8 cellular contexts compared by ENCODE assay signal in the genomic region with DNA sequence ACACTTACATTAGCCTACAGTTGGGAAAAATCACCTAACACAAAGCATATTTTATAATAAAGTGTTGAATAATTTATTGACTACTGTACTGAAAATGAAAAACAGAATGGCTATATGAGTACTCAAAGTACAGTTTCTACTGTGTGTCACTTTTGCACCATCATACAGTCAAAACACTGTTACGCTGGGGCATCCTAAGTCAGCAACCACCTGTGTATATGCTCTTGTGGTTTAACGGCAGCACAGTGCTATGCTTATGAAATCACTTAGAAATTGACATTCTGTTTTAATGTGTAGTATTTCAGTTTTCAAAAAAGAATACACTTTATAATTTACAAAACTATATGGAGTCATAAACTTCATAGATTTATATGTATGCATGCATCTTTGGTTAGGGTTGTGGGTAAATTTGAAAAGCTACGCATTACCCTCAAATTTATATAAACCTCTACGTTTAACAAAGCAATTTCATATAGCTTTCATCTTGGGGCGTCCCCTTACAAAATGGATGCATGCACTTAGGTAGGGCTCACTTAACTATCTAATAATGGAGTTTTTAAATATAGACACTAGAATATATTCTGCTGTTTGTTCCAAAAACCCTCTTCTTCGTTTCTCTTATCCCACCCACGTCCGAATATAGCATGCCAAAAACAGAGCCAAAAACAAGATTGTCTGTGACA. TPM values are rescaled to one million over a fixed set of nuclear protein-coding genes. Genes with fewer than 3 reads are reported as not detected.
DNase-seq lines count a peak whose midpoint lies in the region; ATAC-seq and TF ChIP-seq lines count a peak whose summit lies in the region.

No MANE protein-coding gene starts in this region.

- H3K27ac ChIP-seq in cardiac muscle cell (no peak overlapping the region), WERI-Rb-1 (peak overlapping the region; percentile 95), upper lobe of right lung (no peak overlapping the region)

- no peaks in the 10 kb centered on the region for H3K9me3 Mint-ChIP-seq in immature natural killer cell

- peak overlapping the region; percentile 80 to 95 (median 91) for H3K4me3 Mint-ChIP-seq in immature natural killer cell

- H3K4me1 ChIP-seq in cardiac muscle cell (ENCODE audit: low read depth) (peaks cover 4% of the 10 kb centered on the region), upper lobe of right lung (no peaks in the 10 kb centered on the region)

- DNase-seq in cardiac muscle cell (ENCODE audit: low read depth in 1 of 2, low spot score in 1 of 2) (no peak), cardiac septum (ENCODE audit: low spot score) (no peak), WERI-Rb-1 (no peak), immature natural killer cell (no peak), upper lobe of right lung (no peak), HPDE6-E6E7 (ENCODE audit: extremely low spot score) (no peak), globus pallidus (ENCODE audit: low spot score) (no peak), ecto neural progenitor cell (ENCODE audit: low spot score) (no peak)

- no peaks in the 10 kb centered on the region for H3K36me3 Mint-ChIP-seq in immature natural killer cell

- no peaks in the 10 kb centered on the region for H3K36me3 ChIP-seq in cardiac muscle cell
- no peaks in the 10 kb centered on the region; the same call in 1 of the 2 replicates for H3K36me3 ChIP-seq in WERI-Rb-1
- no peaks in the 10 kb centered on the region for H3K36me3 ChIP-seq in upper lobe of right lung

- intact Hi-C loops in cardiac septum (cut with DNase I) = no loop called here
- intact Hi-C loops in upper lobe of right lung (cut with DNase I) = no loop called here

- H3K27me3 Mint-ChIP-seq in immature natural killer cell (ENCODE audit: low read depth in 3 of 3) = peaks cover 0 to 12% (median 3%) of the 10 kb centered on the region in 3 donors

- H3K4me3 ChIP-seq in cardiac muscle cell (peak overlapping the region; percentile 69), WERI-Rb-1 (ENCODE audit: low read depth, low read length) (peak overlapping the region; percentile 80), upper lobe of right lung (peak overlapping the region; percentile 62)

- peak overlapping the region in 5 of 6 donors; percentile 74 to 88 (median 84) for H3K27ac Mint-ChIP-seq in immature natural killer cell

- TF ChIP-seq CTCF in cardiac muscle cell (IDR thresholded peaks at IDR 0.05; ENCODE audit: low read depth, low read length) (no peak), WERI-Rb-1 (IDR thresholded peaks at IDR 0.05; ENCODE audit: low read depth, low read length) (no peak), upper lobe of right lung (IDR thresholded peaks at IDR 0.05) (no peak)

- H3K27me3 ChIP-seq in cardiac muscle cell = no peaks in the 10 kb centered on the region
- H3K27me3 ChIP-seq in WERI-Rb-1 (ENCODE audit: insufficient read depth, low read depth, severe bottlenecking) = no peaks in the 10 kb centered on the region
- no peaks in the 10 kb centered on the region for H3K27me3 ChIP-seq in upper lobe of right lung

- no peaks in the 10 kb centered on the region for H3K9me3 ChIP-seq in cardiac muscle cell (ENCODE audit: low read depth)
- H3K9me3 ChIP-seq in WERI-Rb-1 (ENCODE audit: severe bottlenecking) = no peaks in the 10 kb centered on the region
- no peaks in the 10 kb centered on the region for H3K9me3 ChIP-seq in upper lobe of right lung

- H3K4me1 Mint-ChIP-seq in immature natural killer cell = peaks cover 9 to 21% of the 10 kb centered on the region in 2 donors

- no peak for ATAC-seq in upper lobe of right lung

RNA-seq across cellular contexts. Expression of gene NEIL3, which starts 0.7 kb away (rescaled TPM):
- total RNA-seq in cardiac muscle cell = 1.9 and 7.4 TPM in 2 replicates
- 2.0 and 11.2 TPM in 2 replicates for polyA plus RNA-seq in cardiac muscle cell
- total RNA-seq in cardiac septum = 0.16 TPM
- polyA plus RNA-seq in immature natural killer cell = under 1 TPM in 2 of 3 donors, not detected in 1; 0.18 to 0.61 TPM
- 0.52 TPM for total RNA-seq in upper lobe of right lung
